14 cellular contexts compared by ENCODE assay signal in genomic region chr9:99239341-99240055, GRCh38. TPM values are rescaled to one million over a fixed set of nuclear protein-coding genes. Genes with fewer than 3 reads are reported as not detected.
DNase-seq lines count a peak whose midpoint lies in the region; ATAC-seq and TF ChIP-seq lines count a peak whose summit lies in the region.
"Had no signal": no experiment of that assay in that cellular context is flagged by ENCODE, and none has a peak within 500 bp of the region (broad histone marks: within the 10 kb centered on the region; RNA-seq: fewer than 3 reads in every experiment).

No MANE protein-coding gene starts in this region.

- TF ChIP-seq CTCF in SU-DHL-6 (IDR thresholded peaks at IDR 0.05; ENCODE audit: insufficient read depth, low read length, poor library complexity, severe bottlenecking) (no peak), fibroblast of the aortic adventitia (IDR thresholded peaks at IDR 0.05; ENCODE audit: insufficient read depth, low read length) (no peak), psoas muscle (IDR thresholded peaks at IDR 0.05) (no peak)

- H3K27me3 ChIP-seq in SU-DHL-6 (ENCODE audit: low read length) (no peaks in the 10 kb centered on the region), psoas muscle (ENCODE audit: insufficient read depth in 3 of 3, low read length in 2 of 3) (no peaks in the 10 kb centered on the region)
- H3K27me3 ChIP-seq: transverse colon had no signal

- DNase-seq in GM04503 (ENCODE audit: low read depth): peak; percentile 33
- DNase-seq in fibroblast of the aortic adventitia (ENCODE audit: low read depth): peak; percentile 52
- DNase-seq in psoas muscle: no peak
- no peak for DNase-seq in NCI-H2107 treated with DMSO at 0.1 percent for 48 hours (lab: John Stamatoyannopoulos, UW; ENCODE audit: unreplicated experiment)
- no peak for DNase-seq in UCSD-AML1 (lab: John Stamatoyannopoulos, UW; ENCODE audit: unreplicated experiment)
- DNase-seq: activated CD8-positive, alpha-beta memory T cell treated with anti-CD3 and anti-CD28 coated beads, Interleukin-2, amount 10 ng/mL, durations not matched to agents 7 days and 5 days; Caco-2; left cardiac atrium; PC-9; transverse colon had no signal

- H3K27ac ChIP-seq in SU-DHL-6 (ENCODE audit: low read depth, low read length) (peak overlapping the region; percentile 99), psoas muscle (peak overlapping the region; percentile 32)
- H3K27ac ChIP-seq: PC-9, transverse colon had no signal

- H3K4me3 ChIP-seq in SU-DHL-6 (ENCODE audit: insufficient read depth, low read length, poor library complexity, severe bottlenecking) (no peak overlapping the region), fibroblast of the aortic adventitia (ENCODE audit: low read depth, low read length) (no peak overlapping the region), psoas muscle (no peak overlapping the region)
- H3K4me3 ChIP-seq: PC-9, transverse colon had no signal

- H3K4me1 ChIP-seq in psoas muscle: peaks cover 13% of the 10 kb centered on the region
- H3K4me1 ChIP-seq: transverse colon had no signal

- no peak overlapping the region for H3K4me2 ChIP-seq in SU-DHL-6 (ENCODE audit: low read depth, low read length, poor library complexity, severe bottlenecking)
- H3K4me2 ChIP-seq: PC-9 had no signal

- no peaks in the 10 kb centered on the region for H4K20me1 ChIP-seq in SU-DHL-6 (ENCODE audit: low read depth, low read length)

- peak overlapping the region; percentile 40 for H3K9ac ChIP-seq in SU-DHL-6 (ENCODE audit: low read length)

- H3K9me3 ChIP-seq in SU-DHL-6 (ENCODE audit: insufficient read depth, low read length): peaks cover 14% of the 10 kb centered on the region; the same call in 1 of the 2 replicates
- no peaks in the 10 kb centered on the region for H3K9me3 ChIP-seq in psoas muscle
- H3K9me3 ChIP-seq: Caco-2, transverse colon had no signal

- H3K9me2 ChIP-seq in SU-DHL-6 (replicated peaks; ENCODE audit: insufficient read depth, low read length): no peaks in the 10 kb centered on the region

- peaks cover 57% of the 10 kb centered on the region for H3F3A ChIP-seq in SU-DHL-6 (ENCODE audit: insufficient read depth)

- WGBS in psoas muscle, 3 donors: 45 to 57% (median 48%) methylated on average over 6 of the region's 6 CpGs

- peak; percentile 84 to 94 (median 93) for ATAC-seq in psoas muscle
- no peak for ATAC-seq in GM18498 (IDR thresholded peaks at IDR 0.05; ENCODE audit: unreplicated experiment)
- ATAC-seq in HG03108 (IDR thresholded peaks at IDR 0.05; ENCODE audit: unreplicated experiment): no peak
- ATAC-seq: activated CD8-positive, alpha-beta memory T cell treated with anti-CD3 and anti-CD28 coated beads, Interleukin-2, amount 10 ng/mL, durations not matched to agents 7 days and 5 days; activated naive CD4-positive, alpha-beta T cell treated with anti-CD3 and anti-CD28 coated beads, Interleukin-2, amount 50 U/mL, for 72 hours had no signal

- no peak overlapping the region for H2AFZ ChIP-seq in SU-DHL-6 (ENCODE audit: low read depth, low read length, severe bottlenecking)
- H2AFZ ChIP-seq: PC-9 had no signal

- peaks cover 21% of the 10 kb centered on the region; the same call in 1 of the 2 replicates for H3K36me3 ChIP-seq in SU-DHL-6 (ENCODE audit: low read length)
- H3K36me3 ChIP-seq in psoas muscle (ENCODE audit: insufficient read depth in 1 of 2, low read depth in 1 of 2): peaks cover 3 to 16% of the 10 kb centered on the region in 2 donors
- H3K36me3 ChIP-seq: transverse colon had no signal

- intact Hi-C loops in psoas muscle (cut with DNase I): no loop called here

- H3K79me2 ChIP-seq in SU-DHL-6 (ENCODE audit: insufficient read depth, low read length): no peaks in the 10 kb centered on the region

RNA-seq across cellular contexts. Expression of gene SEC61B, which starts 17.4 kb away (rescaled TPM):
- total RNA-seq in fibroblast of the aortic adventitia (ENCODE audit: low replicate concordance) (20.3 and 155 TPM in 2 replicates), psoas muscle (10 to 100 TPM; 17.5 to 49.6 (median 36.8) TPM)
- 100 to 1,000 TPM in 1 of 3 donors, 10 to 100 TPM in 2; 67.9 to 145 (median 69.5) TPM for polyA plus RNA-seq in psoas muscle

RNA-seq across cellular contexts. Expression of gene ALG2, which starts 17.8 kb away (rescaled TPM):
- total RNA-seq in fibroblast of the aortic adventitia (ENCODE audit: low replicate concordance) (44.3 and 59.3 TPM in 2 replicates), psoas muscle (10 to 100 TPM in 3 of 4 donors, 1 to 10 TPM in 1; 8.3 to 18.8 (median 12.7) TPM)
- polyA plus RNA-seq in psoas muscle: 10 to 100 TPM in 2 of 3 donors, 1 to 10 TPM in 1; 6.6 to 15.7 (median 11.5) TPM

Comparison
In these comparisons a context has a peak if more than half of its experiments do, and no peak if none do; other contexts are left out.
1. DNase-seq: peak in GM04503 (single experiment) and fibroblast of the aortic adventitia (single experiment); none in psoas muscle (0 of 2), NCI-H2107 treated with DMSO at 0.1 percent for 48 hours (single experiment) and UCSD-AML1 (single experiment).
2. ATAC-seq: peak in psoas muscle (4 of 4); none in GM18498 (single experiment) and HG03108 (single experiment).